In genomic region chr2:149038442-149039212, GRCh38 we compare ENCODE assay signal across 8 cellular contexts. TPM values are rescaled to one million over a fixed set of nuclear protein-coding genes. Genes with fewer than 3 reads are reported as not detected.
DNase-seq lines count a peak whose midpoint lies in the region; ATAC-seq and TF ChIP-seq lines count a peak whose summit lies in the region.

A gene with protein sequence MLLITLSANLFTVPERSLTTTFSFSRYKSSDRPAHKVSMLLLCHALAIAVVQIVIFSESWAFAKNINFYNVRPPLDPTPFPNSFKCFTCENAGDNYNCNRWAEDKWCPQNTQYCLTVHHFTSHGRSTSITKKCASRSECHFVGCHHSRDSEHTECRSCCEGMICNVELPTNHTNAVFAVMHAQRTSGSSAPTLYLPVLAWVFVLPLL (plus strand): TSS chr2:149038699. CDS start chr2:149130949, 92,250 bp downstream.

- H3K4me1 ChIP-seq in neural progenitor cell: peaks cover 2% of the 10 kb centered on the region

- H3K9ac ChIP-seq in neural progenitor cell: no peak within 1 kb of the TSS

- DNase-seq in activated T-cell treated with anti-CD3 and anti-CD28 coated beads, Interleukin-2, amount 50 U/mL, for 72 hours: peak in 1 of 2 donors; percentile 15
- DNase-seq in activated T-cell treated with anti-CD3 and anti-CD28 coated beads for 4 hours (no peak), HEK293T (ENCODE audit: extremely low spot score) (peak; percentile 59), NCI-H146 (lab: John Stamatoyannopoulos, UW) (peak; percentile 71), dorsolateral prefrontal cortex (no peak), neural progenitor cell (ENCODE audit: low spot score) (peak; percentile 70), RKO (ENCODE audit: low spot score) (no peak)
- DNase-seq in activated effector memory CD4-positive, alpha-beta T cell treated with anti-CD3 and anti-CD28 coated beads, Interleukin-2, amount 50 U/mL, for 16 hours: no peak

- H3K27me3 Mint-ChIP-seq in activated T-cell treated with anti-CD3 and anti-CD28 coated beads, Interleukin-2, amount 50 U/mL, for 72 hours (ENCODE audit: low read depth): peaks cover 64% of the 10 kb centered on the region
- peaks cover 30% of the 10 kb centered on the region for H3K27me3 Mint-ChIP-seq in neural progenitor cell (ENCODE audit: insufficient read depth, low read depth)

- H3K36me3 ChIP-seq in neural progenitor cell: no peaks in the 10 kb centered on the region

- H3K4me3 ChIP-seq in dorsolateral prefrontal cortex (peak within 1 kb of the TSS; percentile 1 to 65 (median 46)), neural progenitor cell (peak within 1 kb of the TSS; percentile 64)

- no peaks in the 10 kb centered on the region for H4K20me1 ChIP-seq in neural progenitor cell (ENCODE audit: low read depth)

- H3K9me3 Mint-ChIP-seq in activated T-cell treated with anti-CD3 and anti-CD28 coated beads, Interleukin-2, amount 50 U/mL, for 72 hours: no peaks in the 10 kb centered on the region
- no peaks in the 10 kb centered on the region for H3K9me3 Mint-ChIP-seq in neural progenitor cell

- H3F3A ChIP-seq in neural progenitor cell (ENCODE audit: low read depth): no peaks in the 10 kb centered on the region

- peak; percentile 59 to 65 for ATAC-seq in activated T-cell treated with anti-CD3 and anti-CD28 coated beads, Interleukin-2, amount 50 U/mL, for 72 hours (replicated peaks in 1 of 2)

- H3K4me2 ChIP-seq in neural progenitor cell: peak within 1 kb of the TSS; percentile 96

- no peaks in the 10 kb centered on the region for H3K79me2 ChIP-seq in neural progenitor cell (ENCODE audit: low read depth)

- CTCF ChIA-PET in HEK293T (lab: Yijun Ruan, JAX): interaction anchor here (1.1 kb wide), 1 partner anchor 53 kb away, joined by 3 read pairs; no protein-coding TSS in a partner anchor

- H3K4me3 Mint-ChIP-seq in activated T-cell treated with anti-CD3 and anti-CD28 coated beads, Interleukin-2, amount 50 U/mL, for 72 hours: peak within 1 kb of the TSS; percentile 53 to 60
- H3K4me3 Mint-ChIP-seq in neural progenitor cell: peak within 1 kb of the TSS; percentile 89

- H3K27ac ChIP-seq in dorsolateral prefrontal cortex (no peak within 1 kb of the TSS), neural progenitor cell (no peak within 1 kb of the TSS)

- H3K9me3 ChIP-seq in neural progenitor cell (ENCODE audit: low read depth): no peaks in the 10 kb centered on the region

- no peak within 1 kb of the TSS for H3K27ac Mint-ChIP-seq in activated T-cell treated with anti-CD3 and anti-CD28 coated beads, Interleukin-2, amount 50 U/mL, for 72 hours
- H3K27ac Mint-ChIP-seq in neural progenitor cell: no peak within 1 kb of the TSS

- POLR2A ChIA-PET in HEK293T (lab: Yijun Ruan, JAX): interaction anchor here (0.8 to 1.0 kb wide), 2 partner anchors 13 to 291 kb away, joined by 3 read pairs; no protein-coding TSS in a partner anchor

- no peak for TF ChIP-seq CTCF in dorsolateral prefrontal cortex (IDR thresholded peaks at IDR 0.05 in 54 of 56, conservative IDR thresholded peaks at IDR 0.05 in 2 of 56; ENCODE audit: low read depth in 1 of 56, partially characterized antibody in 56 of 56)
- TF ChIP-seq CTCF in neural progenitor cell (IDR thresholded peaks at IDR 0.05): no peak

- H3K36me3 Mint-ChIP-seq in activated T-cell treated with anti-CD3 and anti-CD28 coated beads, Interleukin-2, amount 50 U/mL, for 72 hours (ENCODE audit: insufficient read depth in 2 of 2): no peaks in the 10 kb centered on the region
- H3K36me3 Mint-ChIP-seq in neural progenitor cell: no peaks in the 10 kb centered on the region

- H3K4me1 Mint-ChIP-seq in activated T-cell treated with anti-CD3 and anti-CD28 coated beads, Interleukin-2, amount 50 U/mL, for 72 hours (ENCODE audit: low read depth): no peaks in the 10 kb centered on the region
- peaks cover 13% of the 10 kb centered on the region for H3K4me1 Mint-ChIP-seq in neural progenitor cell

- H3K27me3 ChIP-seq in dorsolateral prefrontal cortex (peaks cover 0 to 36% (median 11%) of the 10 kb centered on the region in 45 donors), neural progenitor cell (peaks cover 40% of the 10 kb centered on the region)

- H2AFZ ChIP-seq in neural progenitor cell (replicated peaks): peak within 1 kb of the TSS; percentile 96

- intact Hi-C loops in dorsolateral prefrontal cortex (cut with DNase I): no loop called here

TF ChIP-seq in HEK293T, 16 proteins besides CTCF, POLR2A, EP300 and RAD21:
- no peak for TF ChIP-seq HDGF (IDR thresholded peaks at IDR 0.05; ENCODE audit: borderline replicate concordance)
- TF ChIP-seq ARNT (IDR thresholded peaks at IDR 0.05): no peak
- TF ChIP-seq ZNF384 (IDR thresholded peaks at IDR 0.05): no peak
- no peak for TF ChIP-seq SP1 (IDR thresholded peaks at IDR 0.05)
- no peak; the same call in 1 of the 2 replicates for TF ChIP-seq L3MBTL2 (conservative IDR thresholded peaks at IDR 0.05)
- TF ChIP-seq LEF1 (IDR thresholded peaks at IDR 0.05; ENCODE audit: borderline replicate concordance): no peak
- no peak for TF ChIP-seq SUZ12 (IDR thresholded peaks at IDR 0.05)
- TF ChIP-seq FOXK2 (IDR thresholded peaks at IDR 0.05): no peak

RNA-seq across cellular contexts. Expression of the gene that starts here (rescaled TPM):
- not detected for total RNA-seq in activated T-cell treated with anti-CD3 and anti-CD28 coated beads, Interleukin-2, amount 50 U/mL, for 72 hours
- total RNA-seq in dorsolateral prefrontal cortex (1 to 10 TPM in 118 of 120 experiments, under 1 TPM in 2; 0.46 to 6.9 (median 2.8) TPM), neural progenitor cell (ENCODE audit: low replicate concordance) (0.34 TPM in 1 of 2 replicates, not detected in the other)

Comparison
In these comparisons a context has a peak if more than half of its experiments do, and no peak if none do; other contexts are left out.
1. Peak in ATAC-seq in activated T-cell treated with anti-CD3 and anti-CD28 coated beads, Interleukin-2, amount 50 U/mL, for 72 hours; RNA of the gene not detected or under 1 TPM.
2. Peak in DNase-seq, H3K4me3 ChIP-seq and H3K4me2 ChIP-seq in neural progenitor cell; RNA of the gene not detected or under 1 TPM.
3. DNase-seq: peak in HEK293T (single experiment) and NCI-H146 (single experiment); none in activated T-cell treated with anti-CD3 and anti-CD28 coated beads for 4 hours (single experiment), dorsolateral prefrontal cortex (0 of 10), activated effector memory CD4-positive, alpha-beta T cell treated with anti-CD3 and anti-CD28 coated beads, Interleukin-2, amount 50 U/mL, for 16 hours (single experiment) and RKO (single experiment).